ENCODE assay signal across 1 cellular context in genomic region chr3:31634485-31634884, GRCh38.
TF ChIP-seq lines count a peak whose summit lies in the region.

No MANE protein-coding gene starts in this region.

TF ChIP-seq in GM23338, 12 proteins besides CTCF, POLR2A, EP300 and RAD21 (continued from another document):
- TF ChIP-seq ZNF462 (CRISPR knock-in tag; IDR thresholded peaks at IDR 0.05) (no peak), ZNF331 (CRISPR knock-in tag; IDR thresholded peaks at IDR 0.05; ENCODE audit: low read depth) (no peak), EZH2phosphoT487 (IDR thresholded peaks at IDR 0.05; ENCODE audit: unreplicated experiment) (no peak), ZNF114 (CRISPR knock-in tag; IDR thresholded peaks at IDR 0.05) (no peak), NANOG (IDR thresholded peaks at IDR 0.05; ENCODE audit: borderline replicate concordance) (no peak), CREB1 (CRISPR knock-in tag; IDR thresholded peaks at IDR 0.05; ENCODE audit: low read depth) (no peak), JUNB (IDR thresholded peaks at IDR 0.05; ENCODE audit: unreplicated experiment) (no peak), EZH2 (IDR thresholded peaks at IDR 0.05; ENCODE audit: low read depth, unreplicated experiment) (no peak), ETS1 (IDR thresholded peaks at IDR 0.05) (no peak), REST (IDR thresholded peaks at IDR 0.05; ENCODE audit: unreplicated experiment) (no peak)
